ENCODE assay signal across 10 cellular contexts in the genomic region with DNA sequence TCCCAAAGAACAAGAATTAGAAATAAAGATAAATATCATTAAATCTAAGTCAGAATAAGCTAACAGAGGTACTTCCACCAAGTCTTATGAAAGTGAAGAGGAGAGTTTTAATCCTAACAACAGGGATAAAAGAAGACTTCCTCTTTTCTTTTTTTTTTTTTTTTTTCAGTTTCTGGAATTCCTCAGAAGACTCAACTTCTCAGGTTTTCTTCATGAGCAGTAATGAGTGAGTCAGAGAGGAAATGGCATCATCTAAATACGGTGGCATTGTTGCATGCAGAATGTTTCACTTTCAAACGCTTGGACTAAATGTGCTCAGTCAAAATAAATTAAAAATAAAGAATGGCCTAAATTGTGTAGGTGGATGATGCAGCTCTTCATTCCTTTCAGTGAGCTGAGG. TPM values are rescaled to one million over a fixed set of nuclear protein-coding genes. Genes with fewer than 3 reads are reported as not detected.
DNase-seq lines count a peak whose midpoint lies in the region; ATAC-seq, FAIRE-seq and TF ChIP-seq lines count a peak whose summit lies in the region.
"Had no signal": no experiment of that assay in that cellular context is flagged by ENCODE, and none has a peak within 500 bp of the region (broad histone marks: within the 10 kb centered on the region; RNA-seq: fewer than 3 reads in every experiment).

No MANE protein-coding gene starts in this region.

- no peak for TF ChIP-seq POLR2A in breast epithelium (IDR thresholded peaks at IDR 0.05)

- H3K27me3 Mint-ChIP-seq in MCF 10A (ENCODE audit: insufficient read depth, unreplicated experiment), result no peaks in the 10 kb centered on the region

- no peak overlapping the region for H3K9ac ChIP-seq in PC-3 (ENCODE audit: low read length)

- H3K4me1 Mint-ChIP-seq in MCF 10A (ENCODE audit: insufficient read depth, unreplicated experiment), result peaks cover 6% of the 10 kb centered on the region
- H3K4me1 Mint-ChIP-seq: nephron progenitor cell had no signal

- CTCF ChIA-PET in MCF 10A (lab: Yijun Ruan, JAX) (interaction anchor here (0.6 to 3.3 kb wide), 5 partner anchors 12 to 581 kb away, joined by 3 to 10 read pairs (median 4); no protein-coding TSS in a partner anchor), PC-3 (lab: Charles Lee) (no interaction called here)

- H3F3A ChIP-seq in PC-3 (ENCODE audit: low read length, unreplicated experiment), result no peaks in the 10 kb centered on the region

- no peaks in the 10 kb centered on the region for H3K9me2 ChIP-seq in PC-3 (replicated peaks; ENCODE audit: low read length)

- no peaks in the 10 kb centered on the region for H3K4me1 ChIP-seq in breast epithelium
- H3K4me1 ChIP-seq in PC-3 (ENCODE audit: insufficient read depth, low read length), result no peaks in the 10 kb centered on the region

- peak overlapping the region; percentile 33 for H3K4me3 Mint-ChIP-seq in MCF 10A (ENCODE audit: unreplicated experiment)
- H3K4me3 Mint-ChIP-seq: nephron progenitor cell had no signal

- H3K9me3 ChIP-seq in breast epithelium (no peaks in the 10 kb centered on the region), PC-3 (ENCODE audit: low read length) (no peaks in the 10 kb centered on the region)

- H2AFZ ChIP-seq in PC-3 (ENCODE audit: low read length), result peak overlapping the region; percentile 43; the same call in 1 of the 2 replicates

- H3K79me2 ChIP-seq in PC-3 (ENCODE audit: low read length), result no peaks in the 10 kb centered on the region

- peak; percentile 76 for DNase-seq in MCF 10A (ENCODE audit: unreplicated experiment)
- no peak for DNase-seq in breast epithelium (ENCODE audit: low spot score in 2 of 2)
- DNase-seq in PC-3, result peak; percentile 46
- DNase-seq in fibroblast of gingiva (ENCODE audit: low read depth), result peak; percentile 83
- no peak for DNase-seq in NCI-H82 treated with DMSO at 0.1 percent for 48 hours (lab: John Stamatoyannopoulos, UW; ENCODE audit: unreplicated experiment)
- DNase-seq in NCI-H2029 (lab: John Stamatoyannopoulos, UW), result no peak
- DNase-seq in GM19239 (ENCODE audit: insufficient read length, low spot score), result no peak
- DNase-seq: DMS79, nephron progenitor cell had no signal

- peak overlapping the region; percentile 35 for H3K27ac Mint-ChIP-seq in MCF 10A (ENCODE audit: low read depth, unreplicated experiment)
- H3K27ac Mint-ChIP-seq: nephron progenitor cell had no signal

- intact Hi-C loops in MCF 10A (cut with micrococcal nuclease), result no loop called here
- intact Hi-C loops in breast epithelium (cut with DNase I; ENCODE audit: low total_unique reads), result no loop called here
- intact Hi-C loops in PC-3 (cut with micrococcal nuclease), result no loop called here

- no peak for FAIRE-seq in GM19239 (lab: Jason Lieb, UNC)

- no peak overlapping the region for H3K27ac ChIP-seq in breast epithelium
- H3K27ac ChIP-seq in PC-3 (ENCODE audit: low read length), result no peak overlapping the region

- no peaks in the 10 kb centered on the region for H3K36me3 Mint-ChIP-seq in MCF 10A (ENCODE audit: insufficient read depth, unreplicated experiment)

- H3K4me3 ChIP-seq in breast epithelium (no peak overlapping the region), PC-3 (ENCODE audit: low read length) (peak overlapping the region; percentile 37)

- no peaks in the 10 kb centered on the region for H4K20me1 ChIP-seq in PC-3 (ENCODE audit: low read length)

- H3K9me3 Mint-ChIP-seq in MCF 10A (ENCODE audit: unreplicated experiment), result peaks cover 12% of the 10 kb centered on the region
- H3K9me3 Mint-ChIP-seq: nephron progenitor cell had no signal

- peak overlapping the region; percentile 56 for H3K4me2 ChIP-seq in PC-3 (ENCODE audit: low read length)

- POLR2A ChIA-PET in MCF 10A (lab: Yijun Ruan, JAX) (interaction anchor here (0.6 to 0.7 kb wide), 2 partner anchors 10 to 34 kb away, joined by 3 to 4 read pairs; no protein-coding TSS in a partner anchor), PC-3 (lab: Charles Lee; ENCODE audit: unreplicated experiment) (no interaction called here)

- TF ChIP-seq CTCF in MCF 10A (IDR thresholded peaks at IDR 0.05; ENCODE audit: unreplicated experiment) (no peak), breast epithelium (IDR thresholded peaks at IDR 0.05) (no peak), PC-3 (conservative IDR thresholded peaks at IDR 0.05; ENCODE audit: low read depth, low read length) (no peak)

- ATAC-seq in PC-3 (peak; percentile 73), GM21619 (IDR thresholded peaks at IDR 0.05; ENCODE audit: unreplicated experiment) (no peak)

- H3K27me3 ChIP-seq in breast epithelium (no peaks in the 10 kb centered on the region), PC-3 (ENCODE audit: low read length) (no peaks in the 10 kb centered on the region)

- no peaks in the 10 kb centered on the region for H3K36me3 ChIP-seq in breast epithelium
- no peaks in the 10 kb centered on the region for H3K36me3 ChIP-seq in PC-3 (ENCODE audit: low read depth, low read length)

- BruUV-seq in MCF 10A (replicated peaks; lab: Mats Ljungman, UMichigan) (no TSS peak), PC-3 (replicated peaks; lab: Mats Ljungman, UMichigan) (no TSS peak)

RNA-seq across cellular contexts. Expression of a gene that starts 45.6 kb away (rescaled TPM):
- total RNA-seq in MCF 10A (2022), result 0.61 TPM in 1 of 2 replicates, not detected in the other
- 10 to 100 TPM in 2 of 3 donors, 1 to 10 TPM in 1; 8.9 to 13.4 (median 10.7) TPM for total RNA-seq in breast epithelium
- total RNA-seq in PC-3 (2014; rRNA removed), result not detected in 2 replicates

Comparison
In these comparisons a context has a peak if more than half of its experiments do, and no peak if none do; other contexts are left out.
1. DNase-seq: peak in MCF 10A (single experiment), PC-3 (single experiment) and fibroblast of gingiva (single experiment); none in breast epithelium (0 of 2), NCI-H82 treated with DMSO at 0.1 percent for 48 hours (single experiment), NCI-H2029 (single experiment) and GM19239 (single experiment).